Comparison of ENCODE assay signal across 19 cellular contexts in genomic region chr4:88743696-88744095, GRCh38. TPM values are rescaled to one million over a fixed set of nuclear protein-coding genes. Genes with fewer than 3 reads are reported as not detected.
DNase-seq lines count a peak whose midpoint lies in the region; ATAC-seq, FAIRE-seq and TF ChIP-seq lines count a peak whose summit lies in the region.
"Had no signal": no experiment of that assay in that cellular context is flagged by ENCODE, and none has a peak within 500 bp of the region (broad histone marks: within the 10 kb centered on the region; RNA-seq: fewer than 3 reads in every experiment).

No MANE protein-coding gene starts in this region.

- peaks cover 0 to 40% of the 10 kb centered on the region in 2 donors for H3K36me3 ChIP-seq in left lung

- no peak overlapping the region for H3K27ac ChIP-seq in left lung
- H3K27ac ChIP-seq: heart left ventricle, HL-60, right atrium auricular region had no signal

- H3K9me3 ChIP-seq in left lung = no peaks in the 10 kb centered on the region
- H3K9me3 ChIP-seq: heart left ventricle, right atrium auricular region had no signal

- H3K4me1 Mint-ChIP-seq in activated CD8-positive, alpha-beta memory T cell treated with anti-CD3 and anti-CD28 coated beads, Interleukin-2, amount 10 ng/mL, durations not matched to agents 7 days and 5 days = no peaks in the 10 kb centered on the region
- H3K4me1 Mint-ChIP-seq: activated CD4-positive, alpha-beta T cell treated with anti-CD3 and anti-CD28 coated beads, Interleukin-2, amount 10 ng/mL, durations not matched to agents 24 days and 14 days; T-helper 17 cell had no signal

- no peaks in the 10 kb centered on the region for H3K9me3 Mint-ChIP-seq in activated CD8-positive, alpha-beta memory T cell treated with anti-CD3 and anti-CD28 coated beads, Interleukin-2, amount 10 ng/mL, durations not matched to agents 7 days and 5 days (ENCODE audit: low read depth)
- H3K9me3 Mint-ChIP-seq: activated CD4-positive, alpha-beta T cell treated with anti-CD3 and anti-CD28 coated beads, Interleukin-2, amount 10 ng/mL, durations not matched to agents 24 days and 14 days; naive B cell had no signal

- H3K27me3 Mint-ChIP-seq in activated CD8-positive, alpha-beta memory T cell treated with anti-CD3 and anti-CD28 coated beads, Interleukin-2, amount 10 ng/mL, durations not matched to agents 7 days and 5 days = no peaks in the 10 kb centered on the region
- H3K27me3 Mint-ChIP-seq: activated CD4-positive, alpha-beta T cell treated with anti-CD3 and anti-CD28 coated beads, Interleukin-2, amount 10 ng/mL, durations not matched to agents 24 days and 14 days; T-helper 17 cell had no signal

- H3K4me3 Mint-ChIP-seq in activated CD8-positive, alpha-beta memory T cell treated with anti-CD3 and anti-CD28 coated beads, Interleukin-2, amount 10 ng/mL, durations not matched to agents 7 days and 5 days = no peak overlapping the region
- H3K4me3 Mint-ChIP-seq: activated CD4-positive, alpha-beta T cell treated with anti-CD3 and anti-CD28 coated beads, Interleukin-2, amount 10 ng/mL, durations not matched to agents 24 days and 14 days; naive B cell; T-helper 17 cell had no signal

- peak; percentile 40 for DNase-seq in HS-27A (ENCODE audit: low read depth)
- DNase-seq in astrocyte of the cerebellum (ENCODE audit: low read depth) = peak; percentile 52
- peak; percentile 62 for DNase-seq in hepatic stellate cell (ENCODE audit: low spot score)
- peak; percentile 11 for DNase-seq in urothelium cell line (ENCODE audit: low spot score)
- no peak for DNase-seq in activated CD8-positive, alpha-beta memory T cell treated with anti-CD3 and anti-CD28 coated beads, Interleukin-2, amount 10 ng/mL, durations not matched to agents 7 days and 5 days
- no peak for DNase-seq in left lung
- no peak for DNase-seq in retina
- DNase-seq: activated CD4-positive, alpha-beta T cell treated with anti-CD3 and anti-CD28 coated beads, Interleukin-2, amount 10 ng/mL, durations not matched to agents 24 days and 14 days; activated T-cell treated with anti-CD3 and anti-CD28 coated beads, Interleukin-2, amount 50 U/mL, for 48 hours; aorta; heart left ventricle; naive B cell; NCI-H187 treated with DMSO at 0.1 percent for 48 hours; NCI-H69; stimulated activated naive CD4-positive, alpha-beta T cell treated with Interleukin-2 at 50 U/mL for 16 hours; T-helper 17 cell had no signal

- CTCF ChIA-PET in activated CD8-positive, alpha-beta memory T cell treated with anti-CD3 and anti-CD28 coated beads, Interleukin-2, amount 10 ng/mL, durations not matched to agents 7 days and 5 days (lab: Charles Lee) = no interaction called here

- no peaks in the 10 kb centered on the region for H3K36me3 Mint-ChIP-seq in activated CD8-positive, alpha-beta memory T cell treated with anti-CD3 and anti-CD28 coated beads, Interleukin-2, amount 10 ng/mL, durations not matched to agents 7 days and 5 days
- H3K36me3 Mint-ChIP-seq: naive B cell had no signal

- H3K4me1 ChIP-seq in left lung = no peaks in the 10 kb centered on the region

- no peak overlapping the region for H3K27ac Mint-ChIP-seq in activated CD8-positive, alpha-beta memory T cell treated with anti-CD3 and anti-CD28 coated beads, Interleukin-2, amount 10 ng/mL, durations not matched to agents 7 days and 5 days
- H3K27ac Mint-ChIP-seq: activated CD4-positive, alpha-beta T cell treated with anti-CD3 and anti-CD28 coated beads, Interleukin-2, amount 10 ng/mL, durations not matched to agents 24 days and 14 days; T-helper 17 cell had no signal

- H3K4me3 ChIP-seq in astrocyte of the cerebellum (ENCODE audit: low read depth, low read length) = no peak overlapping the region
- no peak overlapping the region for H3K4me3 ChIP-seq in left lung
- H3K4me3 ChIP-seq: heart left ventricle, right atrium auricular region had no signal

- in situ Hi-C loops in astrocyte of the cerebellum (cut with HindIII; ENCODE audit: low sequenced_read_pairs) = no loop called here

- intact Hi-C loops in left lung (cut with DNase I) = no loop called here

- ATAC-seq in activated CD8-positive, alpha-beta memory T cell treated with anti-CD3 and anti-CD28 coated beads, Interleukin-2, amount 10 ng/mL, durations not matched to agents 7 days and 5 days = no peak
- no peak for ATAC-seq in left lung
- ATAC-seq: HCT116, heart left ventricle, T-helper 17 cell had no signal

- no peaks in the 10 kb centered on the region for H3K27me3 ChIP-seq in left lung
- H3K27me3 ChIP-seq: heart left ventricle, right atrium auricular region had no signal

- no peak for FAIRE-seq in urothelium cell line (lab: Jason Lieb, UNC)

- TF ChIP-seq CTCF in astrocyte of the cerebellum (IDR thresholded peaks at IDR 0.05; ENCODE audit: low read depth, low read length, missing control alignments) (no peak), left lung (IDR thresholded peaks at IDR 0.05) (no peak)

RNA-seq across cellular contexts. Expression of gene NAP1L5, which starts 46.1 kb away (rescaled TPM):
- 1 to 10 TPM; 4.2 to 4.3 TPM for total RNA-seq in activated CD8-positive, alpha-beta memory T cell treated with anti-CD3 and anti-CD28 coated beads, Interleukin-2, amount 10 ng/mL, durations not matched to agents 7 days and 5 days
- total RNA-seq in left lung = 1 to 10 TPM; 3.2 to 4.7 TPM

Comparison
In these comparisons a context has a peak if more than half of its experiments do, and no peak if none do; other contexts are left out.
1. DNase-seq: peak in HS-27A (single experiment), astrocyte of the cerebellum (single experiment), hepatic stellate cell (single experiment) and urothelium cell line (single experiment); none in activated CD8-positive, alpha-beta memory T cell treated with anti-CD3 and anti-CD28 coated beads, Interleukin-2, amount 10 ng/mL, durations not matched to agents 7 days and 5 days (single experiment), left lung (0 of 2) and retina (single experiment).